ENCODE assay signal across 22 cellular contexts in genomic region chr4:48189731-48190130, GRCh38. TPM values are rescaled to one million over a fixed set of nuclear protein-coding genes. Genes with fewer than 3 reads are reported as not detected.
"Had no signal": no experiment of that assay in that cellular context is flagged by ENCODE, and none has a peak within 500 bp of the region (broad histone marks: within the 10 kb centered on the region; RNA-seq: fewer than 3 reads in every experiment).

No MANE protein-coding gene starts in this region.

- ATAC-seq: esophagus mucosa; left lung; naive thymus-derived CD4-positive, alpha-beta T cell; stimulated activated naive B cell treated with anti-CD40 and anti-IgM and Interleukin-4, amounts not matched to agents 10 μg/mL and 1 μg/mL and 100 μg/mL, for 72 hours had no signal

- H2AFZ ChIP-seq: hepatocyte had no signal

- H3K27me3 ChIP-seq: hepatocyte, left lung, sigmoid colon, uterus had no signal

- H3K9me3 ChIP-seq: left lung, sigmoid colon, uterus had no signal

- DNase-seq: activated CD4-positive, alpha-beta memory T cell treated with anti-CD3 and anti-CD28 coated beads for 36 hours; activated CD4-positive, alpha-beta T cell treated with anti-CD3 and anti-CD28 coated beads for 48 hours; activated naive CD4-positive, alpha-beta T cell treated with Interleukin-2 at 50 U/mL for 16 hours; activated naive CD8-positive, alpha-beta T cell treated with anti-CD3 and anti-CD28 coated beads for 36 hours; activated T-cell treated with anti-CD3 and anti-CD28 coated beads, Interleukin-2, amount 50 U/mL, for 48 hours; central memory CD4-positive, alpha-beta T cell; effector memory CD4-positive, alpha-beta T cell; glutamatergic neuron; immature natural killer cell; left lung; naive thymus-derived CD4-positive, alpha-beta T cell; sigmoid colon; stimulated activated CD4-positive, alpha-beta T cell treated with anti-CD3 and anti-CD28 coated beads, Interleukin-15, amount 100 ng/mL, for 24 hours; stimulated activated CD4-positive, alpha-beta T cell treated with anti-CD3 and anti-CD28 coated beads, Interleukin-2, amount 100 ng/mL, for 48 hours; stimulated activated CD8-positive, alpha-beta memory T cell treated with anti-CD3 and anti-CD28 coated beads, Interleukin-4, amount 100 ng/mL, for 48 hours; stimulated activated naive B cell treated with anti-CD40 and anti-IgM and Interleukin-4, amounts not matched to agents 10 μg/mL and 1 μg/mL and 100 μg/mL, for 72 hours; trophoblast cell; uterus had no signal

- H3K4me2 ChIP-seq: hepatocyte, smooth muscle cell had no signal

- H3K4me3 ChIP-seq: hepatocyte, left lung, sigmoid colon, smooth muscle cell, uterus had no signal

- H3K27ac ChIP-seq: hepatocyte, left lung, sigmoid colon, uterus had no signal

- H3K4me1 ChIP-seq: sigmoid colon, uterus had no signal

- H3K79me2 ChIP-seq: hepatocyte had no signal

- H3K36me3 ChIP-seq: left lung, sigmoid colon, uterus had no signal

RNA-seq across cellular contexts. Expression of gene TXK, which starts 55.7 kb away (rescaled TPM):
- total RNA-seq: neural crest cell had no signal
